Comparison of ENCODE assay signal across 14 cellular contexts in the genomic region with DNA sequence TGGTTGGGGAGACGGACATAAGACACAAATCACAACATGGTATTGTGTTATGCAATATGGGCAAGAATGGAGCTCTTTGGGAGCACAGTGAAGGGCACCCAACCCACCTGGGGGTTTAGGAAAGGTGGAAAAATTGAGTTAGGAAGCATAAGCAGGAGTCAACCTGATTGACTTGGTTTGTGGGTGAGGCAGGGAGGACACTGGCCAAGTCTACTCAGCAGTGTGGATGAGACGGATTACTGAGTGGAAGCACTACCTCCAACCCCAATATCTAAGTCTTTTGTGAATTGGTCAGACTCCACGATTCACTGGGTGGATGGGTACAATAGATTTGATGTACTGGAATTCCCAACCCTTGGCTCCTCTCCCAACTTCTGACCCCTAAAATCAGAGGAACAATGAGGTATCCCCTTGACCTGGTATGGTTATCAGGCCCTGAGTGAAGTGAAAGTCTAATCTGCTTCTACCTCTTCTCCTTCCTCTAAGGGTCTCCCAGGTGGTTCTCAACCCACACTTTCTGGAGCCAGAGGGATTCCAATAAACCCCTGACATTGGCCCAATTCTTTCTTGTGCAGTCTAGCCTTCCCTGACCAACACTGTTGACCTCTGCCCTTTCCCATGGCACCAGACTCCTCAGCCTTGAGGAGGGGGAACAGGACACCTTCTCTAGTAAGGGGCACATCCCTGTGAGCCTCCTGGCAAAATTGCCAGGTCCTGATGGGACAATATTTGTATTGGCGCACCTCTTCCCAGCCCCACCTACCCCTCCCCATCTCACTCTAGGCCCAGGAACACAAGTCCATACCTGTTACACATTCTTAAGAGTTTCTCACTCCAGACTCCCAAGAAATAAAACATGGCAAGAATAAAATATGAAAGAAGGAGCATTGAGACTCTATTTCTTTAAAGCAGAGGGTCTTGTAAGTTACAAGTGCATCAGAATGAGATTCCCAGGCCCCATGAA. TPM values are rescaled to one million over a fixed set of nuclear protein-coding genes. Genes with fewer than 3 reads are reported as not detected.
DNase-seq lines count a peak whose midpoint lies in the region; ATAC-seq and TF ChIP-seq lines count a peak whose summit lies in the region.
"Had no signal": no experiment of that assay in that cellular context is flagged by ENCODE, and none has a peak within 500 bp of the region (broad histone marks: within the 10 kb centered on the region; RNA-seq: fewer than 3 reads in every experiment).

No MANE protein-coding gene starts in this region.

- TF ChIP-seq EP300 in stomach (IDR thresholded peaks at IDR 0.05), result no peak

- intact Hi-C loops in Calu3 (cut with micrococcal nuclease; ENCODE audit: unreplicated experiment) (no loop called here), stomach (cut with DNase I; ENCODE audit: low total_unique reads) (no loop called here)

- H3K4me1 Mint-ChIP-seq in Calu3 (ENCODE audit: low read depth, unreplicated experiment), result peaks cover 33% of the 10 kb centered on the region
- H3K4me1 Mint-ChIP-seq in osteocyte (ENCODE audit: unreplicated experiment), result peaks cover 25% of the 10 kb centered on the region

- H3K4me3 Mint-ChIP-seq in Calu3 (ENCODE audit: low read depth, unreplicated experiment), result peak overlapping the region; percentile 42
- H3K4me3 Mint-ChIP-seq in osteocyte (ENCODE audit: unreplicated experiment), result no peak overlapping the region
- H3K4me3 Mint-ChIP-seq: memory B cell; stimulated activated naive CD8-positive, alpha-beta T cell treated with anti-CD3 and anti-CD28 coated beads, Interleukin-15, amount 100 ng/mL, for 72 hours had no signal

- H3K27ac ChIP-seq in stomach, result no peak overlapping the region

- peaks cover 65% of the 10 kb centered on the region for H3K36me3 Mint-ChIP-seq in Calu3 (ENCODE audit: insufficient read depth, unreplicated experiment)
- peaks cover 25% of the 10 kb centered on the region for H3K36me3 Mint-ChIP-seq in osteocyte (ENCODE audit: unreplicated experiment)

- H3K4me3 ChIP-seq in epithelial cell of proximal tubule (ENCODE audit: low read depth, low read length) (no peak overlapping the region), stomach (no peak overlapping the region)

- WGBS in stomach, 5 donors, result 73 to 87% (median 75%) methylated on average over 4 of the region's 4 CpGs

- no peak for TF ChIP-seq POLR2A in GM18505 (IDR thresholded peaks at IDR 0.05; ENCODE audit: borderline replicate concordance, extremely low read depth, insufficient read depth, insufficient read length)
- TF ChIP-seq POLR2A in stomach (IDR thresholded peaks at IDR 0.05), result peak in 1 of 4 donors; percentile 64

- no peak for DNase-seq in Calu3
- DNase-seq in NCI-H460 (ENCODE audit: extremely low read depth, low read depth), result peak; percentile 33
- DNase-seq in epithelial cell of proximal tubule (ENCODE audit: low read depth), result peak; percentile 74
- no peak for DNase-seq in osteocyte (ENCODE audit: extremely low spot score, unreplicated experiment)
- no peak for DNase-seq in NCI-H526 (lab: John Stamatoyannopoulos, UW)
- DNase-seq in stimulated activated CD4-positive, alpha-beta T cell treated with anti-CD3 and anti-CD28 coated beads, Interleukin-4, amount 100 ng/mL, for 1 hour, result no peak
- no peak for DNase-seq in stomach
- DNase-seq: CD4-positive, CD25-positive, alpha-beta regulatory T cell; effector CD8-positive, alpha-beta T cell; NCI-H226; stimulated activated CD4-positive, alpha-beta T cell treated with anti-CD3 and anti-CD28 coated beads, Interleukin-2, amount 100 ng/mL, for 24 hours; stimulated activated naive CD8-positive, alpha-beta T cell treated with anti-CD3 and anti-CD28 coated beads, Interleukin-15, amount 100 ng/mL, for 72 hours had no signal

- no peak for ATAC-seq in GM18505 (IDR thresholded peaks at IDR 0.05; ENCODE audit: unreplicated experiment)
- ATAC-seq: stimulated activated naive CD8-positive, alpha-beta T cell treated with anti-CD3 and anti-CD28 coated beads, Interleukin-15, amount 100 ng/mL, for 72 hours had no signal

- H3K4me1 ChIP-seq in stomach, result peaks cover 6 to 28% (median 27%) of the 10 kb centered on the region in 4 donors

- BruUV-seq in Calu3 (replicated peaks; lab: Mats Ljungman, UMichigan), result no TSS peak

- H3K27me3 Mint-ChIP-seq in Calu3 (ENCODE audit: unreplicated experiment) (peaks cover 36% of the 10 kb centered on the region), osteocyte (ENCODE audit: unreplicated experiment) (peaks cover 10% of the 10 kb centered on the region)

- no peaks in the 10 kb centered on the region for H3K9me3 ChIP-seq in stomach

- peaks cover 0 to 18% (median 13%) of the 10 kb centered on the region in 4 donors for H3K36me3 ChIP-seq in stomach

- H3K27me3 ChIP-seq in stomach, result no peaks in the 10 kb centered on the region

- H3K27ac Mint-ChIP-seq in Calu3 (ENCODE audit: unreplicated experiment) (peak overlapping the region; percentile 93), osteocyte (ENCODE audit: unreplicated experiment) (peak overlapping the region; percentile 79)
- H3K27ac Mint-ChIP-seq: memory B cell; stimulated activated naive CD8-positive, alpha-beta T cell treated with anti-CD3 and anti-CD28 coated beads, Interleukin-15, amount 100 ng/mL, for 72 hours had no signal

- no peaks in the 10 kb centered on the region for H3K9me3 Mint-ChIP-seq in Calu3 (ENCODE audit: low read depth, unreplicated experiment)
- no peaks in the 10 kb centered on the region for H3K9me3 Mint-ChIP-seq in osteocyte (ENCODE audit: unreplicated experiment)
- H3K9me3 Mint-ChIP-seq: memory B cell; stimulated activated naive CD8-positive, alpha-beta T cell treated with anti-CD3 and anti-CD28 coated beads, Interleukin-15, amount 100 ng/mL, for 72 hours had no signal

- CTCF ChIA-PET in Calu3 (lab: Charles Lee), result interaction anchor here (1.4 kb wide), 1 partner anchor 33 kb away, joined by 8 read pairs; no protein-coding TSS in a partner anchor

- TF ChIP-seq CTCF in Calu3 (IDR thresholded peaks at IDR 0.05; ENCODE audit: unreplicated experiment), result no peak
- no peak for TF ChIP-seq CTCF in epithelial cell of proximal tubule (conservative IDR thresholded peaks at IDR 0.05; ENCODE audit: low read depth, low read length)
- no peak for TF ChIP-seq CTCF in osteocyte (IDR thresholded peaks at IDR 0.05)
- TF ChIP-seq CTCF in stomach (IDR thresholded peaks at IDR 0.05), result no peak

RNA-seq across cellular contexts. Expression of a gene that starts 5.3 kb away (rescaled TPM):
- 97.0 TPM in 2 replicates for total RNA-seq in Calu3 (2022)
- 9.2 and 10.6 TPM in 2 replicates for total RNA-seq in NCI-H460 (2014; rRNA removed; shearing (Covaris generic))
- polyA plus RNA-seq in NCI-H460 (2014; cell fraction: nucleus; rRNA removed), result 4.6 and 5.5 TPM in 2 replicates
- 2.2 and 6.7 TPM in 2 replicates for total RNA-seq in epithelial cell of proximal tubule
- total RNA-seq in osteocyte, result 219 and 415 TPM in 2 replicates
- total RNA-seq in stomach, result 10 to 100 TPM in 4 of 5 donors, 1 to 10 TPM in 1; 7.7 to 83.9 (median 48.1) TPM
- 10 to 100 TPM; 17.0 to 45.4 (median 30.2) TPM for polyA plus RNA-seq in stomach

RNA-seq across cellular contexts. Expression of a gene that starts 31.7 kb away (rescaled TPM):
- total RNA-seq in Calu3 (2022) (2.5 and 2.7 TPM in 2 replicates), epithelial cell of proximal tubule (9.9 and 30.6 TPM in 2 replicates), osteocyte (15.4 and 18.3 TPM in 2 replicates), stomach (10 to 100 TPM in 1 of 5 donors, 1 to 10 TPM in 2, not detected in 2; 4.5 to 73.3 (median 7.7) TPM)
- total RNA-seq in NCI-H460 (2014; rRNA removed; shearing (Covaris generic)), result 2.3 and 2.4 TPM in 2 replicates
- polyA plus RNA-seq in NCI-H460 (2014; cell fraction: nucleus; rRNA removed), result 0.70 and 2.3 TPM in 2 replicates
- polyA plus RNA-seq in stomach, result 1 to 10 TPM; 2.1 to 5.8 (median 3.1) TPM
- total RNA-seq: CD4-positive, CD25-positive, alpha-beta regulatory T cell had no signal

Comparison
In these comparisons a context has a peak if more than half of its experiments do, and no peak if none do; other contexts are left out.
1. DNase-seq: peak in NCI-H460 (single experiment) and epithelial cell of proximal tubule (single experiment); none in Calu3 (single experiment), osteocyte (single experiment), NCI-H526 (0 of 2), stimulated activated CD4-positive, alpha-beta T cell treated with anti-CD3 and anti-CD28 coated beads, Interleukin-4, amount 100 ng/mL, for 1 hour (single experiment) and stomach (single experiment).